In the genomic region with DNA sequence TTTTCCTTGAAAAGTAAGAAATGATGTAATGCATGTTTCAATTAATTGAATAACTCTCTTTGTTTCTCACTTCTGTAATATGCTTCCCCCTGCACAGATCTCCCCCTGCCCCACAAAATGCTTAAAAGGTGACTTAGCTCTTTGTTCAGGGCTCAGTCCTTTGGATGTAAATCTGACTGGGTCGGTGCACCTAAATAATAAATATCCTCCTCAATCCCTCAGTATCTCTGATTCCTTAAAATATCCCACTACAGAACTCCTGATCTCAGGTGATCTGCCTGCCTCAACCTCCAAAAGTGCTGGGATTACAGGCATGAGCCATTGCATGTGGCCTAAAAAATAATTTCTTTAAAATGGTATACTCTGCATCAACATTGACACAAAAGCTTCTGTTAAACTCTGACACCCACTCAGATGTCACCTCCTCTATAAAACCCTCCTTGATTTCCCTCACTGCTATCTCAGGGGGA, we compare ENCODE assay signal across 17 cellular contexts.
DNase-seq lines count a peak whose midpoint lies in the region; ATAC-seq and TF ChIP-seq lines count a peak whose summit lies in the region.
"Had no signal": no experiment of that assay in that cellular context is flagged by ENCODE, and none has a peak within 500 bp of the region (broad histone marks: within the 10 kb centered on the region; RNA-seq: fewer than 3 reads in every experiment).

No MANE protein-coding gene starts in this region.

- TF ChIP-seq CTCF in heart right ventricle (IDR thresholded peaks at IDR 0.05) (no peak), nephron (IDR thresholded peaks at IDR 0.05; ENCODE audit: unreplicated experiment in 3 of 3) (no peak), BE2C (IDR thresholded peaks at IDR 0.05; ENCODE audit: low read depth, low read length) (no peak)

- H3K4me3 Mint-ChIP-seq in T-helper 17 cell (no peak overlapping the region), nephron (no peak overlapping the region)
- H3K4me3 Mint-ChIP-seq: CD14-positive monocyte; CD4-positive, alpha-beta memory T cell had no signal

- DNase-seq in heart right ventricle (no peak), left ventricle myocardium superior (no peak), T-helper 17 cell (no peak), BE2C (no peak), retina (no peak)
- no peak for DNase-seq in activated T-cell treated with anti-CD3 and anti-CD28 coated beads, Interleukin-2, amount 50 U/mL, for 48 hours
- DNase-seq: AML-193; CD4-positive, alpha-beta memory T cell; DMS 273 treated with DMSO at 0.1 percent for 48 hours; DMS53; GM23248 had no signal

- intact Hi-C loops in heart right ventricle (cut with DNase I) (loop anchor here in 1 of 10 donors (10.0 kb wide), 1 partner anchor 82 kb away; no protein-coding TSS in a partner anchor), left ventricle myocardium superior (cut with micrococcal nuclease) (no loop called here)

- H3K36me3 Mint-ChIP-seq in T-helper 17 cell (ENCODE audit: low read depth) = no peaks in the 10 kb centered on the region
- no peaks in the 10 kb centered on the region for H3K36me3 Mint-ChIP-seq in nephron (ENCODE audit: low read depth)
- H3K36me3 Mint-ChIP-seq: CD14-positive monocyte; CD4-positive, alpha-beta memory T cell had no signal

- peak overlapping the region in 6 of 10 donors; percentile 8 to 64 (median 30) for H3K27ac ChIP-seq in heart right ventricle
- H3K27ac ChIP-seq: 22Rv1, A549, BLaER1, GM23248 had no signal

- peak overlapping the region; percentile 34 for H3K27ac Mint-ChIP-seq in T-helper 17 cell
- peak overlapping the region; percentile 78 to 93 (median 87) for H3K27ac Mint-ChIP-seq in nephron
- H3K27ac Mint-ChIP-seq: CD14-positive monocyte; CD4-positive, alpha-beta memory T cell had no signal

- H3K4me1 Mint-ChIP-seq in T-helper 17 cell = no peaks in the 10 kb centered on the region
- H3K4me1 Mint-ChIP-seq in nephron = peaks cover 5% of the 10 kb centered on the region

- no peak overlapping the region for H3K4me3 ChIP-seq in heart right ventricle
- no peak overlapping the region for H3K4me3 ChIP-seq in BE2C (ENCODE audit: low read depth, low read length)
- H3K4me3 ChIP-seq: A549, BLaER1, GM23248, HAP-1 had no signal

- ATAC-seq in heart right ventricle = no peak
- ATAC-seq in left ventricle myocardium superior = no peak
- ATAC-seq in T-helper 17 cell = no peak
- ATAC-seq: A549 had no signal

- H3K27me3 ChIP-seq in heart right ventricle (no peaks in the 10 kb centered on the region), BE2C (no peaks in the 10 kb centered on the region)
- H3K27me3 ChIP-seq: BLaER1 had no signal

- peaks cover 16% of the 10 kb centered on the region for H3K9me3 Mint-ChIP-seq in nephron

- H3K36me3 ChIP-seq in heart right ventricle (no peaks in the 10 kb centered on the region), BE2C (no peaks in the 10 kb centered on the region)
- H3K36me3 ChIP-seq: BLaER1, HAP-1 had no signal

- whole genome bisulfite sequencing in heart right ventricle, 2 donors = 66 to 67% methylated on average over 1 of the region's 1 CpG

- H3K9me3 ChIP-seq in heart right ventricle (no peaks in the 10 kb centered on the region), T-helper 17 cell (ENCODE audit: control insufficient read depth, low read length, poor library complexity, severe bottlenecking) (no peaks in the 10 kb centered on the region), BE2C (no peaks in the 10 kb centered on the region)
- H3K9me3 ChIP-seq: A549, HAP-1 had no signal

- H3K4me1 ChIP-seq in heart right ventricle (no peaks in the 10 kb centered on the region), BE2C (no peaks in the 10 kb centered on the region)
- H3K4me1 ChIP-seq: A549, BLaER1, HAP-1 had no signal

- no peaks in the 10 kb centered on the region for H3K27me3 Mint-ChIP-seq in T-helper 17 cell
- H3K27me3 Mint-ChIP-seq in nephron (ENCODE audit: low read depth) = no peaks in the 10 kb centered on the region
- H3K27me3 Mint-ChIP-seq: CD4-positive, alpha-beta memory T cell had no signal
